Comparison of ENCODE assay signal across 8 cellular contexts in the genomic region with DNA sequence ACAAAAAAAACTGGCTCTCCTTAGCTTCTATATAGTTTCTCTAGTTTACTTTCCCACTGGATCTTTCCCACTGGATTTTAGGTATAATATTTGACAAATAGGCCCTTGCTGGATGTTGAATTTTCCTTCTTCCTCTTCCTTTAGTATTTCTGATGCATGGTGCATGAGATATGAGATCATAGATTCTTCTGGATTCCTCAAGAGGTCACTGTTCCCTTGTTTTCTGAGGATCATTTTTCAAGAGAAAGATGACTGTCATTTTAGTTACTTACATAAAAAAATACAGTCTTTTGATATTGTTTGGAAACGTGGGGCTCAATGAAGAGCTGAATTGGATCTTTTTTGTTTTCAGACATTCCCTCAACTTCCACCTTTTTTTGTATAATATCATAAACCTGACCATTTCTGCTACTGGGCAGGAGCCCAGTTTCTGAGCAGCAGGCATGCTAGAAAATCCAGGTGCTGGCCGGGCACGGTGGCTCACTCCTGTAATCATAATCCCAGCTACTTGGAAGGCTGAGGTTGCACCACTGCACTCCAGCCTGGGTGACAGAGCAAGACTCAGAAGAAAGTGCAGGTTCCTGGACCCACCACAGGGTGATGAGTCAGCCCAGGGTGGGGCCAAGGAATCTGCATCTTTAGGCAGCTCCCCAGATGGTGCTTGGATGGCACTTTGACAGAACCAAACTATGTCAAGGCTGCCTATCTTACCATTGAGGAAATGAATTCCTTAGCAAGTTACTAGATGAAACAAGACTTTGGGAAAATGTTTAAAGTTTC.
DNase-seq lines count a peak whose midpoint lies in the region; ATAC-seq and TF ChIP-seq lines count a peak whose summit lies in the region.

No MANE protein-coding gene starts in this region.

- H3K27me3 ChIP-seq in right lobe of liver: no peaks in the 10 kb centered on the region

- H3K4me3 ChIP-seq in right lobe of liver: no peak overlapping the region

- no peaks in the 10 kb centered on the region for H3K27me3 Mint-ChIP-seq in activated T-cell treated with anti-CD3 and anti-CD28 coated beads, Interleukin-2, amount 50 U/mL, for 72 hours (ENCODE audit: low read depth)
- no peaks in the 10 kb centered on the region for H3K27me3 Mint-ChIP-seq in activated T-cell treated with anti-CD3 and anti-CD28 coated beads, Interleukin-2, amount 50 U/mL, for 24 hours
- peaks cover 4% of the 10 kb centered on the region for H3K27me3 Mint-ChIP-seq in brain

- H3K4me1 Mint-ChIP-seq in activated T-cell treated with anti-CD3 and anti-CD28 coated beads, Interleukin-2, amount 50 U/mL, for 72 hours (ENCODE audit: low read depth): no peaks in the 10 kb centered on the region
- no peaks in the 10 kb centered on the region for H3K4me1 Mint-ChIP-seq in activated T-cell treated with anti-CD3 and anti-CD28 coated beads, Interleukin-2, amount 50 U/mL, for 24 hours (ENCODE audit: low read depth)
- H3K4me1 Mint-ChIP-seq in brain: peaks cover 38% of the 10 kb centered on the region

- peaks cover 0 to 23% (median 14%) of the 10 kb centered on the region in 4 donors for H3K36me3 ChIP-seq in right lobe of liver

- intact Hi-C loops in right lobe of liver (cut with DNase I): no loop called here

- H3K4me1 ChIP-seq in right lobe of liver: no peaks in the 10 kb centered on the region

- no peaks in the 10 kb centered on the region for H3K36me3 Mint-ChIP-seq in activated T-cell treated with anti-CD3 and anti-CD28 coated beads, Interleukin-2, amount 50 U/mL, for 72 hours (ENCODE audit: insufficient read depth in 2 of 2)
- H3K36me3 Mint-ChIP-seq in activated T-cell treated with anti-CD3 and anti-CD28 coated beads, Interleukin-2, amount 50 U/mL, for 24 hours (ENCODE audit: low read depth): no peaks in the 10 kb centered on the region
- no peaks in the 10 kb centered on the region for H3K36me3 Mint-ChIP-seq in brain

- TF ChIP-seq CTCF in brain (conservative IDR thresholded peaks at IDR 0.05) (peak; percentile 64 to 68), right lobe of liver (IDR thresholded peaks at IDR 0.05) (peak; percentile 29 to 52 (median 43))

- DNase-seq in activated T-cell treated with anti-CD3 and anti-CD28 coated beads, Interleukin-2, amount 50 U/mL, for 72 hours: no peak
- DNase-seq in activated T-cell treated with anti-CD3 and anti-CD28 coated beads, Interleukin-2, amount 50 U/mL, for 24 hours: no peak
- DNase-seq in NCI-H1694 treated with DMSO at 0.1 percent for 48 hours (lab: John Stamatoyannopoulos, UW) (peak; percentile 34), right lobe of liver (no peak)
- DNase-seq in activated CD8-positive, alpha-beta memory T cell treated with anti-CD3 and anti-CD28 coated beads, Interleukin-2, amount 50 U/mL, for 48 hours: no peak

- no peak overlapping the region for H3K27ac Mint-ChIP-seq in activated T-cell treated with anti-CD3 and anti-CD28 coated beads, Interleukin-2, amount 50 U/mL, for 72 hours
- no peak overlapping the region for H3K27ac Mint-ChIP-seq in activated T-cell treated with anti-CD3 and anti-CD28 coated beads, Interleukin-2, amount 50 U/mL, for 24 hours
- peak overlapping the region in 1 of 5 experiments; percentile 1 for H3K27ac Mint-ChIP-seq in brain

- H3K9me3 ChIP-seq in right lobe of liver: no peaks in the 10 kb centered on the region

- H3K9me3 Mint-ChIP-seq in activated T-cell treated with anti-CD3 and anti-CD28 coated beads, Interleukin-2, amount 50 U/mL, for 72 hours: no peaks in the 10 kb centered on the region
- H3K9me3 Mint-ChIP-seq in activated T-cell treated with anti-CD3 and anti-CD28 coated beads, Interleukin-2, amount 50 U/mL, for 24 hours: no peaks in the 10 kb centered on the region
- no peaks in the 10 kb centered on the region for H3K9me3 Mint-ChIP-seq in brain

- H3K4me3 Mint-ChIP-seq in activated T-cell treated with anti-CD3 and anti-CD28 coated beads, Interleukin-2, amount 50 U/mL, for 72 hours: no peak overlapping the region
- H3K4me3 Mint-ChIP-seq in activated T-cell treated with anti-CD3 and anti-CD28 coated beads, Interleukin-2, amount 50 U/mL, for 24 hours: no peak overlapping the region
- H3K4me3 Mint-ChIP-seq in brain: no peak overlapping the region

- TF ChIP-seq POLR2A in right lobe of liver (IDR thresholded peaks at IDR 0.05): no peak

- WGBS in right lobe of liver (ENCODE audit: insufficient coverage, low coverage, low lambda C conversion rate, missing lambda C conversion rate): 50% methylated on average over 1 of the region's 3 CpGs

- H3K27ac ChIP-seq in right lobe of liver: no peak overlapping the region

- ATAC-seq in activated T-cell treated with anti-CD3 and anti-CD28 coated beads, Interleukin-2, amount 50 U/mL, for 72 hours (replicated peaks in 1 of 2): peak; percentile 40 to 47
- ATAC-seq in right lobe of liver: peak in 3 of 4 donors; percentile 52 to 66 (median 56)
- ATAC-seq in HG02571 (IDR thresholded peaks at IDR 0.05; ENCODE audit: unreplicated experiment): no peak
- ATAC-seq in HG03095 (IDR thresholded peaks at IDR 0.05; ENCODE audit: unreplicated experiment): no peak

Comparison
In these comparisons a context has a peak if more than half of its experiments do, and no peak if none do; other contexts are left out.
1. ATAC-seq: peak in activated T-cell treated with anti-CD3 and anti-CD28 coated beads, Interleukin-2, amount 50 U/mL, for 72 hours (2 of 2) and right lobe of liver (3 of 4); none in HG02571 (single experiment) and HG03095 (single experiment).